ENCODE assay signal across 8 cellular contexts in the genomic region with DNA sequence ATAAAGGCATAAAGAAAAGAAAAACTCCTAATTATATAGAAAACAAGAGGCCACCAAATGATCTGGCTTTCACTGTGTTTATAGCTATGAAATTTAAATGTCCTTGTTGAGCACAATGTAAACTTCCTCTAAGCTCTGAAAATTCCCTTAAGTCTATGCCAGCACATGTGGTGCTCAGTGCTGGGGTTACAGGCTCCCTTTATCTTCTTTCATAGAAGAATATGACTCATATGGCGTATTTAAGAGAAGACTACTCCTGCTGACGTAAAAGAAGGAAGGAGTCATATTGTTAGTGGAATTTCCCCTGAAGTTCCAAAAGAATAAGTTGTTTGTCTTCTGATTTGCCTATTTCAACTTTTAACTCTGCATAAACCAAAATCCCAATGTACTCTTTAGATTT. TPM values are rescaled to one million over a fixed set of nuclear protein-coding genes. Genes with fewer than 3 reads are reported as not detected.
DNase-seq lines count a peak whose midpoint lies in the region; ATAC-seq and TF ChIP-seq lines count a peak whose summit lies in the region.

No MANE protein-coding gene starts in this region.

- no peak for TF ChIP-seq CTCF in AG04450 (IDR thresholded peaks at IDR 0.05; ENCODE audit: low read depth, low read length)

- DNase-seq in AG04450 (ENCODE audit: low read depth, low spot score), result peak; percentile 93
- DNase-seq in activated naive CD4-positive, alpha-beta T cell treated with anti-CD3 and anti-CD28 coated beads, Interleukin-2, amount 50 U/mL, for 16 hours, result peak; percentile 37
- peak; percentile 88 for DNase-seq in kidney tubule cell (ENCODE audit: low spot score)
- DNase-seq in globus pallidus (ENCODE audit: low spot score), result no peak
- no peak for DNase-seq in germinal center (ENCODE audit: low spot score)

- no peak overlapping the region for H3K4me3 ChIP-seq in AG04450 (ENCODE audit: low read depth, low read length)

- H3K9me3 ChIP-seq in AG04450 (ENCODE audit: control insufficient read depth, insufficient read depth, low read length), result no peaks in the 10 kb centered on the region

- no peaks in the 10 kb centered on the region for H3K27me3 ChIP-seq in AG04450 (ENCODE audit: control insufficient read depth, insufficient read depth, low read length)

- CTCF ChIA-PET in AG04450 (lab: Charles Lee), result interaction anchor here (1.6 kb wide), 1 partner anchor 22 kb away, joined by 6 read pairs; no protein-coding TSS in a partner anchor

- POLR2A ChIA-PET in AG04450 (lab: Yijun Ruan, JAX), result interaction anchor here (0.5 kb wide), 1 partner anchor 114 kb away, joined by 5 read pairs; no protein-coding TSS in a partner anchor

- ATAC-seq in GM19328 (IDR thresholded peaks at IDR 0.05; ENCODE audit: unreplicated experiment), result peak; percentile 57
- peak; percentile 50 for ATAC-seq in HG03521 (IDR thresholded peaks at IDR 0.05; ENCODE audit: unreplicated experiment)
- ATAC-seq in GM19397 (IDR thresholded peaks at IDR 0.05; ENCODE audit: unreplicated experiment), result no peak

- no peak overlapping the region for H3K27ac ChIP-seq in AG04450 (ENCODE audit: low read depth, low read length)

RNA-seq across cellular contexts. Expression of a gene that starts 30.4 kb away (rescaled TPM):
- 66.3 and 80.2 TPM in 2 replicates for polyA plus RNA-seq in AG04450 (2011; rRNA removed)
- 42.8 and 56.3 TPM in 2 replicates for polyA minus RNA-seq in AG04450 (2011; rRNA and poly(A)+ RNA removed)

Comparison
In these comparisons a context has a peak if more than half of its experiments do, and no peak if none do; other contexts are left out.
1. DNase-seq: peak in AG04450 (single experiment), activated naive CD4-positive, alpha-beta T cell treated with anti-CD3 and anti-CD28 coated beads, Interleukin-2, amount 50 U/mL, for 16 hours (single experiment) and kidney tubule cell (single experiment); none in globus pallidus (single experiment) and germinal center (single experiment).